ENCODE assay signal across 16 cellular contexts in genomic region chr2:15145046-15145817, GRCh38.
"Had no signal": no experiment of that assay in that cellular context is flagged by ENCODE, and none has a peak within 500 bp of the region (broad histone marks: within the 10 kb centered on the region; RNA-seq: fewer than 3 reads in every experiment).

No MANE protein-coding gene starts in this region.

- H3K27me3 Mint-ChIP-seq: activated naive CD8-positive, alpha-beta T cell treated with anti-CD3 and anti-CD28 coated beads for 36 hours; progenitor cell of endocrine pancreas; stimulated activated naive CD8-positive, alpha-beta T cell treated with anti-CD3 and anti-CD28 coated beads, Interleukin-15, amount 100 ng/mL, for 72 hours had no signal

- H3K27ac Mint-ChIP-seq: activated naive CD8-positive, alpha-beta T cell treated with anti-CD3 and anti-CD28 coated beads for 36 hours; brain; progenitor cell of endocrine pancreas; stimulated activated naive CD8-positive, alpha-beta T cell treated with anti-CD3 and anti-CD28 coated beads, Interleukin-15, amount 100 ng/mL, for 72 hours had no signal

- H3K9me3 Mint-ChIP-seq: neural crest cell had no signal

- H3K4me3 Mint-ChIP-seq: activated naive CD8-positive, alpha-beta T cell treated with anti-CD3 and anti-CD28 coated beads for 36 hours; brain; neural crest cell; stimulated activated naive CD8-positive, alpha-beta T cell treated with anti-CD3 and anti-CD28 coated beads, Interleukin-15, amount 100 ng/mL, for 72 hours had no signal

- H3K36me3 Mint-ChIP-seq: brain had no signal

- DNase-seq: activated CD4-positive, alpha-beta T cell treated with anti-CD3 and anti-CD28 coated beads, Interleukin-2, amount 50 U/mL, for 48 hours; activated gamma-delta T cell treated with Interleukin-2 at 50 U/mL for 16 hours; activated naive CD8-positive, alpha-beta T cell treated with anti-CD3 and anti-CD28 coated beads for 36 hours; anterior cingulate cortex; caudate nucleus; effector CD4-positive, alpha-beta T cell; gastrocnemius medialis; head of caudate nucleus; kidney; right cardiac atrium; stimulated activated CD4-positive, alpha-beta T cell treated with anti-CD3 and anti-CD28 coated beads, Interleukin-2, amount 100 ng/mL, for 48 hours; stimulated activated naive CD8-positive, alpha-beta T cell treated with anti-CD3 and anti-CD28 coated beads, Interleukin-15, amount 100 ng/mL, for 72 hours had no signal

- ATAC-seq: gastrocnemius medialis; left lobe of liver; right cardiac atrium; stimulated activated naive CD8-positive, alpha-beta T cell treated with anti-CD3 and anti-CD28 coated beads, Interleukin-15, amount 100 ng/mL, for 72 hours had no signal
